27 cellular contexts compared by ENCODE assay signal in genomic region chr12:11714626-11715025, GRCh38.
"Had no signal": no experiment of that assay in that cellular context is flagged by ENCODE, and none has a peak within 500 bp of the region (broad histone marks: within the 10 kb centered on the region; RNA-seq: fewer than 3 reads in every experiment).

No MANE protein-coding gene starts in this region.

- H3K36me3 ChIP-seq: breast epithelium had no signal

- H3K9me3 Mint-ChIP-seq: activated naive CD4-positive, alpha-beta T cell treated with anti-CD3 and anti-CD28 coated beads, Interleukin-2, amount 10 ng/mL, durations not matched to agents 7 days and 5 days had no signal

- H3K27me3 Mint-ChIP-seq: activated naive CD4-positive, alpha-beta T cell treated with anti-CD3 and anti-CD28 coated beads, Interleukin-2, amount 10 ng/mL, durations not matched to agents 7 days and 5 days; activated naive CD8-positive, alpha-beta T cell treated with anti-CD3 and anti-CD28 coated beads, Interleukin-2, amount 10 ng/mL, durations not matched to agents 7 days and 5 days had no signal

- DNase-seq: activated CD4-positive, alpha-beta T cell treated with anti-CD3 and anti-CD28 coated beads for 48 hours; activated CD4-positive, alpha-beta T cell treated with anti-CD3 and anti-CD28 coated beads, Interleukin-2, amount 50 U/mL, for 4 hours; activated CD4-positive, CD25-positive, alpha-beta regulatory T cell treated with anti-CD3 and anti-CD28 coated beads, Interleukin-2, amount 50 U/mL, for 72 hours; activated CD8-positive, alpha-beta memory T cell treated with anti-CD3 and anti-CD28 coated beads, Interleukin-2, amount 50 U/mL, for 48 hours; activated CD8-positive, alpha-beta T cell treated with anti-CD3 and anti-CD28 coated beads, Interleukin-2, amount 10 ng/mL, durations not matched to agents 7 days and 5 days; activated gamma-delta T cell; activated naive CD4-positive, alpha-beta T cell treated with anti-CD3 and anti-CD28 coated beads, Interleukin-2, amount 10 ng/mL, durations not matched to agents 7 days and 5 days; activated naive CD8-positive, alpha-beta T cell treated with anti-CD3 and anti-CD28 coated beads, Interleukin-2, amount 10 ng/mL, durations not matched to agents 7 days and 5 days; activated T-cell treated with anti-CD3 and anti-CD28 coated beads, Interleukin-2, amount 50 U/mL, for 1 hour; aorta; NCI-H1048; NCI-H1417; NCI-H1694; NCI-H2029; NCI-H2107; NCI-H345; NCI-H69; NK-92 treated with Interleukin-12 subunit alpha and Interleukin-12 subunit beta, amount 100 ng/mL, for 24 hours; OCI-M1; Right ventricle myocardium superior; RPMI8226; SW 1271 had no signal

- H3K27me3 ChIP-seq: breast epithelium had no signal

- H3K9me3 ChIP-seq: breast epithelium, SJSA1 had no signal

- H3K4me3 ChIP-seq: breast epithelium, SJSA1 had no signal

- ATAC-seq: activated CD8-positive, alpha-beta T cell treated with anti-CD3 and anti-CD28 coated beads, Interleukin-2, amount 10 ng/mL, durations not matched to agents 7 days and 5 days; Panc1; SK-N-SH treated with all-trans-retinoic acid at 6 μM for 48 hours had no signal

- H3K4me2 ChIP-seq: KMS-11 had no signal

- H3K27ac Mint-ChIP-seq: activated CD8-positive, alpha-beta T cell treated with anti-CD3 and anti-CD28 coated beads, Interleukin-2, amount 10 ng/mL, durations not matched to agents 7 days and 5 days; activated naive CD4-positive, alpha-beta T cell treated with anti-CD3 and anti-CD28 coated beads, Interleukin-2, amount 10 ng/mL, durations not matched to agents 7 days and 5 days; activated naive CD8-positive, alpha-beta T cell treated with anti-CD3 and anti-CD28 coated beads, Interleukin-2, amount 10 ng/mL, durations not matched to agents 7 days and 5 days had no signal

- H3K27ac ChIP-seq: KMS-11, SJSA1 had no signal

- H3K4me3 Mint-ChIP-seq: activated CD8-positive, alpha-beta T cell treated with anti-CD3 and anti-CD28 coated beads, Interleukin-2, amount 10 ng/mL, durations not matched to agents 7 days and 5 days; activated naive CD4-positive, alpha-beta T cell treated with anti-CD3 and anti-CD28 coated beads, Interleukin-2, amount 10 ng/mL, durations not matched to agents 7 days and 5 days; activated naive CD8-positive, alpha-beta T cell treated with anti-CD3 and anti-CD28 coated beads, Interleukin-2, amount 10 ng/mL, durations not matched to agents 7 days and 5 days had no signal

- H3K9ac ChIP-seq: KMS-11 had no signal
